In genomic region chr12:120263725-120264040, GRCh38 we compare ENCODE assay signal across 8 cellular contexts. TPM values are rescaled to one million over a fixed set of nuclear protein-coding genes. Genes with fewer than 3 reads are reported as not detected.
DNase-seq lines count a peak whose midpoint lies in the region; ATAC-seq, FAIRE-seq and TF ChIP-seq lines count a peak whose summit lies in the region.

No MANE protein-coding gene starts in this region.

- H3K27ac ChIP-seq in foreskin keratinocyte = peak overlapping the region; percentile 83
- H3K27ac ChIP-seq in sigmoid colon = peak overlapping the region; percentile 88 to 96 (median 95)

- no peak for FAIRE-seq in GM12892 (lab: Jason Lieb, UNC)

- DNase-seq in Calu3 (no peak), foreskin keratinocyte (no peak), sigmoid colon (no peak), GM12892 (ENCODE audit: insufficient read length) (no peak), HK-2 (ENCODE audit: unreplicated experiment) (no peak), amygdala (lab: John Stamatoyannopoulos, UW) (no peak)
- no peak for DNase-seq in activated T-helper 2 cell treated with anti-CD3 and anti-CD28 coated beads, Interferon-gamma antibody, Interleukin-2, Interleukin-4, amounts not matched to agents 10 μg/mL and 5 μg/mL and 100 μg/mL, durations not matched to agents 14 hours and 24 hours and 36 hours (ENCODE audit: low spot score)

- H3K9me3 ChIP-seq in sigmoid colon = no peaks in the 10 kb centered on the region

- H3K4me1 ChIP-seq in foreskin keratinocyte (peaks cover 17% of the 10 kb centered on the region), sigmoid colon (peaks cover 0 to 65% (median 62%) of the 10 kb centered on the region in 4 donors)

- peaks cover 52% of the 10 kb centered on the region for H3K36me3 Mint-ChIP-seq in Calu3 (ENCODE audit: insufficient read depth, unreplicated experiment)
- peaks cover 20% of the 10 kb centered on the region for H3K36me3 Mint-ChIP-seq in activated T-helper 2 cell treated with anti-CD3 and anti-CD28 coated beads, Interferon-gamma antibody, Interleukin-2, Interleukin-4, amounts not matched to agents 10 μg/mL and 5 μg/mL and 100 μg/mL, durations not matched to agents 14 hours and 24 hours and 36 hours (ENCODE audit: low read depth)

- TF ChIP-seq POLR2A in sigmoid colon (IDR thresholded peaks at IDR 0.05) (no peak), GM12892 (IDR thresholded peaks at IDR 0.05; ENCODE audit: low read depth, low read length) (no peak)

- ATAC-seq in foreskin keratinocyte (no peak), GM18502 (IDR thresholded peaks at IDR 0.05; ENCODE audit: poor library complexity, unreplicated experiment) (no peak)

- H3K4me3 Mint-ChIP-seq in Calu3 (ENCODE audit: low read depth, unreplicated experiment) = peak overlapping the region; percentile 87
- H3K4me3 Mint-ChIP-seq in activated T-helper 2 cell treated with anti-CD3 and anti-CD28 coated beads, Interferon-gamma antibody, Interleukin-2, Interleukin-4, amounts not matched to agents 10 μg/mL and 5 μg/mL and 100 μg/mL, durations not matched to agents 14 hours and 24 hours and 36 hours (ENCODE audit: low read depth) = peak overlapping the region; percentile 85

- H3K4me3 ChIP-seq in sigmoid colon = peak overlapping the region; percentile 86 to 99 (median 91)

- H3K4me1 Mint-ChIP-seq in Calu3 (ENCODE audit: low read depth, unreplicated experiment) = peaks cover 49% of the 10 kb centered on the region
- H3K4me1 Mint-ChIP-seq in activated T-helper 2 cell treated with anti-CD3 and anti-CD28 coated beads, Interferon-gamma antibody, Interleukin-2, Interleukin-4, amounts not matched to agents 10 μg/mL and 5 μg/mL and 100 μg/mL, durations not matched to agents 14 hours and 24 hours and 36 hours (ENCODE audit: low read depth) = peaks cover 54% of the 10 kb centered on the region

- intact Hi-C loops in Calu3 (cut with micrococcal nuclease; ENCODE audit: unreplicated experiment) = loop anchor here (1.0 to 2.0 kb wide), 2 partner anchors 35 to 63 kb away; partner anchors contain the start of gene RPLP0
- intact Hi-C loops in activated T-helper 2 cell treated with anti-CD3 and anti-CD28 coated beads, Interferon-gamma antibody, Interleukin-2, Interleukin-4, amounts not matched to agents 10 μg/mL and 5 μg/mL and 100 μg/mL, durations not matched to agents 14 hours and 24 hours and 36 hours (cut with micrococcal nuclease) = loop anchor here (1.0 to 2.0 kb wide), 3 partner anchors 11 to 69 kb away; partner anchors contain the start of gene GCN1
- intact Hi-C loops in sigmoid colon (cut with DNase I) = loop anchor here (2.0 kb wide), 2 partner anchors 27 to 63 kb away; partner anchors contain the start of genes RNU4-2 and RPLP0

- H3K36me3 ChIP-seq in sigmoid colon = no peaks in the 10 kb centered on the region

- H3K9me3 Mint-ChIP-seq in Calu3 (ENCODE audit: low read depth, unreplicated experiment) = no peaks in the 10 kb centered on the region
- H3K9me3 Mint-ChIP-seq in activated T-helper 2 cell treated with anti-CD3 and anti-CD28 coated beads, Interferon-gamma antibody, Interleukin-2, Interleukin-4, amounts not matched to agents 10 μg/mL and 5 μg/mL and 100 μg/mL, durations not matched to agents 14 hours and 24 hours and 36 hours = no peaks in the 10 kb centered on the region

- CTCF ChIA-PET in Calu3 (lab: Charles Lee) = interaction anchor here (0.7 to 13.8 kb wide), 3 partner anchors 28 to 38 kb away, joined by 3 to 338 read pairs (median 20); partner anchors contain the start of gene SIRT4

- no peak for TF ChIP-seq EP300 in sigmoid colon (IDR thresholded peaks at IDR 0.05)

- peak overlapping the region; percentile 74 for H3K27ac Mint-ChIP-seq in Calu3 (ENCODE audit: unreplicated experiment)
- H3K27ac Mint-ChIP-seq in activated T-helper 2 cell treated with anti-CD3 and anti-CD28 coated beads, Interferon-gamma antibody, Interleukin-2, Interleukin-4, amounts not matched to agents 10 μg/mL and 5 μg/mL and 100 μg/mL, durations not matched to agents 14 hours and 24 hours and 36 hours = no peak overlapping the region

- no peaks in the 10 kb centered on the region for H3K27me3 Mint-ChIP-seq in Calu3 (ENCODE audit: unreplicated experiment)
- no peaks in the 10 kb centered on the region for H3K27me3 Mint-ChIP-seq in activated T-helper 2 cell treated with anti-CD3 and anti-CD28 coated beads, Interferon-gamma antibody, Interleukin-2, Interleukin-4, amounts not matched to agents 10 μg/mL and 5 μg/mL and 100 μg/mL, durations not matched to agents 14 hours and 24 hours and 36 hours (ENCODE audit: low read depth)

- H3K27me3 ChIP-seq in foreskin keratinocyte = no peaks in the 10 kb centered on the region
- H3K27me3 ChIP-seq in sigmoid colon = no peaks in the 10 kb centered on the region

- 71 to 76% methylated on average over 5 of the region's 5 CpGs for WGBS in sigmoid colon, 2 donors

- BruUV-seq in Calu3 (replicated peaks; lab: Mats Ljungman, UMichigan) = no TSS peak

- no peak for TF ChIP-seq CTCF in Calu3 (IDR thresholded peaks at IDR 0.05; ENCODE audit: unreplicated experiment)
- TF ChIP-seq CTCF in foreskin keratinocyte (conservative IDR thresholded peaks at IDR 0.05) = no peak
- TF ChIP-seq CTCF in sigmoid colon (IDR thresholded peaks at IDR 0.05) = no peak

RNA-seq across cellular contexts. Expression of gene PXN, which starts 1.8 kb away (rescaled TPM):
- total RNA-seq in Calu3 (2022) (156 and 172 TPM in 2 replicates), foreskin keratinocyte (265 and 321 TPM in 2 replicates), sigmoid colon (100 to 1,000 TPM in 1 of 4 donors, 10 to 100 TPM in 3; 41.0 to 127 (median 42.7) TPM)
- total RNA-seq in activated T-helper 2 cell treated with anti-CD3 and anti-CD28 coated beads, Interferon-gamma antibody, Interleukin-2, Interleukin-4, amounts not matched to agents 10 μg/mL and 5 μg/mL and 100 μg/mL, durations not matched to agents 14 hours and 24 hours and 36 hours = 44.4 and 45.4 TPM in 2 replicates
- polyA plus RNA-seq in foreskin keratinocyte (219 and 239 TPM in 2 replicates), sigmoid colon (100 to 1,000 TPM in 2 of 3 donors, 10 to 100 TPM in 1; 79.3 to 111 (median 101) TPM)
- polyA plus RNA-seq in GM12892 (2012; ENCODE audit: missing spikeins) = 16.2 TPM

RNA-seq across cellular contexts. Expression of gene RNU4-2, which starts 28.0 kb away (rescaled TPM):
- total RNA-seq in Calu3 (2022) (5,016 and 6,756 TPM in 2 replicates), foreskin keratinocyte (4,915 and 5,654 TPM in 2 replicates), sigmoid colon (under 1 TPM; under 0.01 TPM)
- 5,714 and 6,075 TPM in 2 replicates for total RNA-seq in activated T-helper 2 cell treated with anti-CD3 and anti-CD28 coated beads, Interferon-gamma antibody, Interleukin-2, Interleukin-4, amounts not matched to agents 10 μg/mL and 5 μg/mL and 100 μg/mL, durations not matched to agents 14 hours and 24 hours and 36 hours
- polyA plus RNA-seq in foreskin keratinocyte (not detected in 2 replicates), sigmoid colon (not detected)
- polyA plus RNA-seq in GM12892 (2012; ENCODE audit: missing spikeins) = 3,040 TPM

RNA-seq across cellular contexts. Expression of gene RNU4-1, which starts 29.4 kb away (rescaled TPM):
- total RNA-seq in Calu3 (2022) = 2,759 and 3,670 TPM in 2 replicates
- total RNA-seq in activated T-helper 2 cell treated with anti-CD3 and anti-CD28 coated beads, Interferon-gamma antibody, Interleukin-2, Interleukin-4, amounts not matched to agents 10 μg/mL and 5 μg/mL and 100 μg/mL, durations not matched to agents 14 hours and 24 hours and 36 hours = 2,603 and 2,662 TPM in 2 replicates
- 4,069 and 6,144 TPM in 2 replicates for total RNA-seq in foreskin keratinocyte
- not detected in 2 replicates for polyA plus RNA-seq in foreskin keratinocyte
- under 1 TPM in 3 of 4 donors, not detected in 1; under 0.01 TPM for total RNA-seq in sigmoid colon
- not detected for polyA plus RNA-seq in sigmoid colon
- polyA plus RNA-seq in GM12892 (2012; ENCODE audit: missing spikeins) = 3,072 TPM

RNA-seq across cellular contexts. Expression of gene SIRT4, which starts 38.4 kb away (rescaled TPM):
- total RNA-seq in Calu3 (2022) (1.1 and 1.6 TPM in 2 replicates), foreskin keratinocyte (0.49 and 0.54 TPM in 2 replicates), sigmoid colon (1 to 10 TPM; 2.8 to 3.6 (median 3.2) TPM)
- total RNA-seq in activated T-helper 2 cell treated with anti-CD3 and anti-CD28 coated beads, Interferon-gamma antibody, Interleukin-2, Interleukin-4, amounts not matched to agents 10 μg/mL and 5 μg/mL and 100 μg/mL, durations not matched to agents 14 hours and 24 hours and 36 hours = 2.0 and 2.2 TPM in 2 replicates
- polyA plus RNA-seq in foreskin keratinocyte (0.54 and 0.73 TPM in 2 replicates), sigmoid colon (1 to 10 TPM in 1 of 3 donors, under 1 TPM in 2; 0.69 to 1.2 (median 0.92) TPM)
- 0.95 TPM for polyA plus RNA-seq in GM12892 (2012; ENCODE audit: missing spikeins)

Comparison
In these comparisons a context has a peak if more than half of its experiments do, and no peak if none do; other contexts are left out.
1. RNA of gene RNU4-2, which starts 28.0 kb away (total RNA-seq): 5,714 to 6,075 TPM in activated T-helper 2 cell treated with anti-CD3 and anti-CD28 coated beads, Interferon-gamma antibody, Interleukin-2, Interleukin-4, amounts not matched to agents 10 μg/mL and 5 μg/mL and 100 μg/mL, durations not matched to agents 14 hours and 24 hours and 36 hours, 5,016 to 6,756 TPM in Calu3 and 4,915 to 5,654 TPM in foreskin keratinocyte; under 0.01 TPM in sigmoid colon; every median in the first group is over 1,000 times any median in the second.
2. RNA of gene RNU4-1, which starts 29.4 kb away (total RNA-seq): 4,069 to 6,144 TPM in foreskin keratinocyte, 2,759 to 3,670 TPM in Calu3 and 2,603 to 2,662 TPM in activated T-helper 2 cell treated with anti-CD3 and anti-CD28 coated beads, Interferon-gamma antibody, Interleukin-2, Interleukin-4, amounts not matched to agents 10 μg/mL and 5 μg/mL and 100 μg/mL, durations not matched to agents 14 hours and 24 hours and 36 hours; under 0.01 TPM in sigmoid colon; every median in the first group is over 1,000 times any median in the second.